Comparison of ENCODE assay signal across 14 cellular contexts in the genomic region with DNA sequence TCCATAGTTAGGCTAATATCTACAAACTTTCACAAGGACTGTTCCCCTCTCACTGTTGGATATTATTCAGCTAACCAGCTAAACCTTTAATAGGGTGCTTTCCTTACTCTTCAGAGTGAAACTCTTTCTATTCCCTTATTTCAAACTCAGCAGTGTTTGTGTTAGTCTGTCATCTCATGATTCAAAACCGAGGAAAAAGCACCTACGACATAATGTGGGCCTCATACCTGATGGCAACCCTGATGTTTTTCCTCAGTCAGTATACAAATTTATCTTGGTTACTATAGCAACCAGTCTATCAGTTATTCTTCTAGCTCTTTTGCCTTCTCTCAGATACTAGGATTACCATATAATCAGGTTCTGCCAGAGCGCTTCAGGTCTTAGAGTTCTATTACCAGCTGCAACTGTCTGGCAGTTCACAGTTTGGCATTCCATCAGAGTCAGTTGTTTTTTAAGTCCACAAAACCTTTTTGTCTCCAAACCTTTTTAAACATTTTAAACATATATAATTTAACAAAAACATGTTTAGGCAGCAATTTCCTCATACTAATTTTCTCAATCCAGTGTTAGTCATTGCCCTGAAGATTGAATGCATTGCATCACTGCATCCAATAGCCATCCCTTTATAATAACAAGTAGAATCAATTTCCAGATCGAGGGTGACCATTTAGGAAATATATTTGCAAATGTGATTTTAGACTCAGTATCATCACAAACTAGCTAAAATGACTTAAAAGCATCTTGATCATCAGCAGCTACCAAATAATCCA. TPM values are rescaled to one million over a fixed set of nuclear protein-coding genes. Genes with fewer than 3 reads are reported as not detected.
DNase-seq lines count a peak whose midpoint lies in the region; ATAC-seq lines count a peak whose summit lies in the region.
"Had no signal": no experiment of that assay in that cellular context is flagged by ENCODE, and none has a peak within 500 bp of the region (broad histone marks: within the 10 kb centered on the region; RNA-seq: fewer than 3 reads in every experiment).

No MANE protein-coding gene starts in this region.

- H3K27me3 Mint-ChIP-seq in activated T-cell treated with anti-CD3 and anti-CD28 coated beads, Interleukin-2, amount 50 U/mL, for 72 hours (ENCODE audit: low read depth): no peaks in the 10 kb centered on the region
- no peaks in the 10 kb centered on the region for H3K27me3 Mint-ChIP-seq in activated T-cell treated with anti-CD3 and anti-CD28 coated beads, Interleukin-2, amount 50 U/mL, for 24 hours
- H3K27me3 Mint-ChIP-seq: activated naive CD8-positive, alpha-beta T cell had no signal

- H3K9me3 Mint-ChIP-seq in activated T-cell treated with anti-CD3 and anti-CD28 coated beads, Interleukin-2, amount 50 U/mL, for 72 hours: no peaks in the 10 kb centered on the region
- no peaks in the 10 kb centered on the region for H3K9me3 Mint-ChIP-seq in activated T-cell treated with anti-CD3 and anti-CD28 coated beads, Interleukin-2, amount 50 U/mL, for 24 hours

- ATAC-seq in activated T-cell treated with anti-CD3 and anti-CD28 coated beads, Interleukin-2, amount 50 U/mL, for 72 hours (replicated peaks in 1 of 2): peak; percentile 43 to 62
- peak; percentile 51 for ATAC-seq in HG03039 (IDR thresholded peaks at IDR 0.05; ENCODE audit: unreplicated experiment)

- peak overlapping the region in 1 of 2 donors; percentile 33 for H3K4me3 Mint-ChIP-seq in activated T-cell treated with anti-CD3 and anti-CD28 coated beads, Interleukin-2, amount 50 U/mL, for 72 hours
- no peak overlapping the region for H3K4me3 Mint-ChIP-seq in activated T-cell treated with anti-CD3 and anti-CD28 coated beads, Interleukin-2, amount 50 U/mL, for 24 hours
- H3K4me3 Mint-ChIP-seq: activated naive CD8-positive, alpha-beta T cell had no signal

- DNase-seq in activated T-cell treated with anti-CD3 and anti-CD28 coated beads, Interleukin-2, amount 50 U/mL, for 72 hours: no peak
- no peak for DNase-seq in activated T-cell treated with anti-CD3 and anti-CD28 coated beads, Interleukin-2, amount 50 U/mL, for 24 hours
- DNase-seq in astrocyte of the hippocampus (ENCODE audit: low read depth, low spot score) (peak; percentile 3), superior temporal gyrus (ENCODE audit: extremely low spot score) (peak; percentile 9), head of caudate nucleus (no peak), NCI-H345 treated with DMSO at 0.1 percent for 48 hours (lab: John Stamatoyannopoulos, UW; ENCODE audit: unreplicated experiment) (no peak)
- DNase-seq in activated effector memory CD4-positive, alpha-beta T cell treated with anti-CD3 and anti-CD28 coated beads, Interleukin-2, amount 50 U/mL, for 16 hours: no peak
- DNase-seq: midbrain; NCI-H524; stimulated activated CD4-positive, alpha-beta T cell treated with anti-CD3 and anti-CD28 coated beads, Interleukin-15, amount 100 ng/mL, for 24 hours; T1000; thyroid gland had no signal

- intact Hi-C loops in head of caudate nucleus (cut with DNase I): no loop called here

- no peaks in the 10 kb centered on the region for H3K36me3 Mint-ChIP-seq in activated T-cell treated with anti-CD3 and anti-CD28 coated beads, Interleukin-2, amount 50 U/mL, for 72 hours (ENCODE audit: insufficient read depth in 2 of 2)
- H3K36me3 Mint-ChIP-seq in activated T-cell treated with anti-CD3 and anti-CD28 coated beads, Interleukin-2, amount 50 U/mL, for 24 hours (ENCODE audit: low read depth): no peaks in the 10 kb centered on the region
- H3K36me3 Mint-ChIP-seq: activated naive CD8-positive, alpha-beta T cell had no signal

- no peak overlapping the region for H3K27ac Mint-ChIP-seq in activated T-cell treated with anti-CD3 and anti-CD28 coated beads, Interleukin-2, amount 50 U/mL, for 72 hours
- no peak overlapping the region for H3K27ac Mint-ChIP-seq in activated T-cell treated with anti-CD3 and anti-CD28 coated beads, Interleukin-2, amount 50 U/mL, for 24 hours
- H3K27ac Mint-ChIP-seq: activated naive CD8-positive, alpha-beta T cell had no signal

- H3K4me1 Mint-ChIP-seq in activated T-cell treated with anti-CD3 and anti-CD28 coated beads, Interleukin-2, amount 50 U/mL, for 72 hours (ENCODE audit: low read depth): peaks cover 44% of the 10 kb centered on the region
- H3K4me1 Mint-ChIP-seq in activated T-cell treated with anti-CD3 and anti-CD28 coated beads, Interleukin-2, amount 50 U/mL, for 24 hours (ENCODE audit: low read depth): peaks cover 62% of the 10 kb centered on the region

RNA-seq across cellular contexts. Expression of gene WDR44, which starts 7.4 kb away (rescaled TPM):
- 10 to 100 TPM; 12.2 to 12.4 TPM for total RNA-seq in activated T-cell treated with anti-CD3 and anti-CD28 coated beads, Interleukin-2, amount 50 U/mL, for 72 hours

Comparison
In these comparisons a context has a peak if more than half of its experiments do, and no peak if none do; other contexts are left out.
1. DNase-seq: peak in astrocyte of the hippocampus (single experiment) and superior temporal gyrus (single experiment); none in activated T-cell treated with anti-CD3 and anti-CD28 coated beads, Interleukin-2, amount 50 U/mL, for 72 hours (0 of 2), activated T-cell treated with anti-CD3 and anti-CD28 coated beads, Interleukin-2, amount 50 U/mL, for 24 hours (single experiment), activated effector memory CD4-positive, alpha-beta T cell treated with anti-CD3 and anti-CD28 coated beads, Interleukin-2, amount 50 U/mL, for 16 hours (single experiment), head of caudate nucleus (0 of 42) and NCI-H345 treated with DMSO at 0.1 percent for 48 hours (single experiment).